In the genomic region with DNA sequence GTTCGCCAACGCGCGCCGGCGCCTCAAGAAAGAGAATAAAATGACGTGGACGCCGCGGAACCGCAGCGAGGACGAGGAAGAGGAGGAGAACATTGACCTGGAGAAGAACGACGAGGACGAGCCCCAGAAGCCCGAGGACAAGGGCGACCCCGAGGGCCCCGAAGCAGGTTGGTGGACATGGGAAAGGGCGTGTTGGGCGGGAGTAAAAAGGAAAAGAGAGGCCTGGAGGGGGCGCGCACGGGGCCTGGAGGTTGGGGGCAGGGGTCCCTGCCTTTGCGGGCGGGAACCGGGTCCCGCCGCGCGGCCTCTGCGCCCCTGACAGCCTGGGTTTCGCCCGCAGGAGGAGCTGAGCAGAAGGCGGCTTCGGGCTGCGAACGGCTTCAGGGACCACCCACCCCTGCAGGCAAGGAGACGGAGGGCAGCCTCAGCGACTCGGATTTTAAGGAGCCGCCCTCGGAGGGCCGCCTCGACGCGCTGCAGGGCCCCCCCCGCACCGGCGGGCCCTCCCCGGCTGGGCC, we compare ENCODE assay signal across 10 cellular contexts. TPM values are rescaled to one million over a fixed set of nuclear protein-coding genes. Genes with fewer than 3 reads are reported as not detected.
DNase-seq lines count a peak whose midpoint lies in the region; ATAC-seq, FAIRE-seq and TF ChIP-seq lines count a peak whose summit lies in the region.
"Had no signal": no experiment of that assay in that cellular context is flagged by ENCODE, and none has a peak within 500 bp of the region (broad histone marks: within the 10 kb centered on the region; RNA-seq: fewer than 3 reads in every experiment).

No MANE protein-coding gene starts in this region.

- 12 to 50% (median 26%) methylated on average over 41 to 52 of the region's 52 CpGs for WGBS in stomach, 5 donors

- H3K27me3 Mint-ChIP-seq in activated T-cell treated with anti-CD3 and anti-CD28 coated beads, Interleukin-2, amount 50 U/mL, for 24 hours: peaks cover 81% of the 10 kb centered on the region
- H3K27me3 Mint-ChIP-seq in activated naive CD8-positive, alpha-beta T cell treated with anti-CD3 and anti-CD28 coated beads, Interleukin-2, amount 10 ng/mL, durations not matched to agents 7 days and 5 days: peaks cover 76% of the 10 kb centered on the region

- peak overlapping the region; percentile 74 for H3K27ac Mint-ChIP-seq in activated T-cell treated with anti-CD3 and anti-CD28 coated beads, Interleukin-2, amount 50 U/mL, for 24 hours
- peak overlapping the region; percentile 48 for H3K27ac Mint-ChIP-seq in activated naive CD8-positive, alpha-beta T cell treated with anti-CD3 and anti-CD28 coated beads, Interleukin-2, amount 10 ng/mL, durations not matched to agents 7 days and 5 days

- peaks cover 28 to 79% (median 64%) of the 10 kb centered on the region in 4 donors for H3K4me1 ChIP-seq in stomach

- peaks cover 44% of the 10 kb centered on the region for H3K4me1 Mint-ChIP-seq in activated T-cell treated with anti-CD3 and anti-CD28 coated beads, Interleukin-2, amount 50 U/mL, for 24 hours (ENCODE audit: low read depth)
- H3K4me1 Mint-ChIP-seq in activated naive CD8-positive, alpha-beta T cell treated with anti-CD3 and anti-CD28 coated beads, Interleukin-2, amount 10 ng/mL, durations not matched to agents 7 days and 5 days: peaks cover 19% of the 10 kb centered on the region

- FAIRE-seq in GM12892 (lab: Jason Lieb, UNC): no peak

- peaks cover 6% of the 10 kb centered on the region for H3K9me3 Mint-ChIP-seq in activated T-cell treated with anti-CD3 and anti-CD28 coated beads, Interleukin-2, amount 50 U/mL, for 24 hours
- H3K9me3 Mint-ChIP-seq in activated naive CD8-positive, alpha-beta T cell treated with anti-CD3 and anti-CD28 coated beads, Interleukin-2, amount 10 ng/mL, durations not matched to agents 7 days and 5 days: peaks cover 1% of the 10 kb centered on the region

- intact Hi-C loops in stomach (cut with DNase I; ENCODE audit: low total_unique reads): loop anchor here (10.0 kb wide), 1 partner anchor 648 kb away; a partner anchor contains a TSS
- intact Hi-C loops in posterior vena cava (cut with DNase I): no loop called here

- H3K4me3 Mint-ChIP-seq in activated T-cell treated with anti-CD3 and anti-CD28 coated beads, Interleukin-2, amount 50 U/mL, for 24 hours: peak overlapping the region; percentile 18
- H3K4me3 Mint-ChIP-seq in activated naive CD8-positive, alpha-beta T cell treated with anti-CD3 and anti-CD28 coated beads, Interleukin-2, amount 10 ng/mL, durations not matched to agents 7 days and 5 days: peak overlapping the region; percentile 39

- no peak for TF ChIP-seq CTCF in stomach (IDR thresholded peaks at IDR 0.05)

- H3K9me3 ChIP-seq in stomach: no peaks in the 10 kb centered on the region
- H3K9me3 ChIP-seq: SJSA1 had no signal

- H3K36me3 Mint-ChIP-seq in activated T-cell treated with anti-CD3 and anti-CD28 coated beads, Interleukin-2, amount 50 U/mL, for 24 hours (ENCODE audit: low read depth): peaks cover 5% of the 10 kb centered on the region
- peaks cover 1% of the 10 kb centered on the region for H3K36me3 Mint-ChIP-seq in activated naive CD8-positive, alpha-beta T cell treated with anti-CD3 and anti-CD28 coated beads, Interleukin-2, amount 10 ng/mL, durations not matched to agents 7 days and 5 days

- H3K27me3 ChIP-seq in stomach: peaks cover 27 to 100% (median 73%) of the 10 kb centered on the region in 3 donors
- H3K27me3 ChIP-seq: SJSA1 had no signal

- no peak for ATAC-seq in activated naive CD8-positive, alpha-beta T cell treated with anti-CD3 and anti-CD28 coated beads, Interleukin-2, amount 10 ng/mL, durations not matched to agents 7 days and 5 days (ENCODE audit: low read depth)

- DNase-seq in activated T-cell treated with anti-CD3 and anti-CD28 coated beads, Interleukin-2, amount 50 U/mL, for 24 hours: no peak
- DNase-seq in activated T-cell treated with anti-CD3 and anti-CD28 coated beads for 4 hours: no peak
- no peak for DNase-seq in activated naive CD8-positive, alpha-beta T cell treated with anti-CD3 and anti-CD28 coated beads, Interleukin-2, amount 10 ng/mL, durations not matched to agents 7 days and 5 days
- DNase-seq in iPS-NIHi11 (ENCODE audit: low spot score): peak; percentile 15
- no peak for DNase-seq in stomach
- no peak for DNase-seq in GM12892 (ENCODE audit: insufficient read length)
- no peak for DNase-seq in AG08396 (ENCODE audit: low spot score)
- no peak for DNase-seq in posterior vena cava (ENCODE audit: low spot score)
- DNase-seq: foreskin melanocyte had no signal

- peak overlapping the region in 3 of 5 donors; percentile 90 to 98 (median 97) for H3K27ac ChIP-seq in stomach
- H3K27ac ChIP-seq: SJSA1 had no signal

- POLR2A ChIA-PET in activated naive CD8-positive, alpha-beta T cell treated with anti-CD3 and anti-CD28 coated beads, Interleukin-2, amount 10 ng/mL, durations not matched to agents 7 days and 5 days (lab: Charles Lee): no interaction called here

- H3K36me3 ChIP-seq in stomach: no peaks in the 10 kb centered on the region

- no peak for TF ChIP-seq EP300 in stomach (IDR thresholded peaks at IDR 0.05)

- peak overlapping the region; percentile 61 to 73 (median 70) for H3K4me3 ChIP-seq in stomach

- no peak for TF ChIP-seq POLR2A in stomach (IDR thresholded peaks at IDR 0.05)
- TF ChIP-seq POLR2A in GM12892 (IDR thresholded peaks at IDR 0.05; ENCODE audit: low read depth, low read length): no peak

RNA-seq across cellular contexts. Expression of a gene that starts 2.1 kb away (rescaled TPM):
- not detected for total RNA-seq in activated naive CD8-positive, alpha-beta T cell treated with anti-CD3 and anti-CD28 coated beads, Interleukin-2, amount 10 ng/mL, durations not matched to agents 7 days and 5 days
- total RNA-seq in stomach: 10 to 100 TPM in 1 of 5 donors, 1 to 10 TPM in 2, under 1 TPM in 1, not detected in 1; 0.89 to 15.2 (median 4.8) TPM
- polyA plus RNA-seq in stomach: 1 to 10 TPM in 2 of 3 donors, under 1 TPM in 1; 0.75 to 9.9 (median 3.5) TPM
- polyA plus RNA-seq in GM12892 (2012; ENCODE audit: missing spikeins): not detected
- 1 to 10 TPM in 1 of 2 donors, under 1 TPM in 1; 0.38 to 1.1 TPM for total RNA-seq in posterior vena cava
